In genomic region chr20:36045373-36045714, GRCh38 we compare ENCODE assay signal across 14 cellular contexts.
"Had no signal": no experiment of that assay in that cellular context is flagged by ENCODE, and none has a peak within 500 bp of the region (broad histone marks: within the 10 kb centered on the region; RNA-seq: fewer than 3 reads in every experiment).

No MANE protein-coding gene starts in this region.

- H3K27ac ChIP-seq: adrenal gland, epithelial cell of prostate had no signal

- H3K36me3 ChIP-seq: adrenal gland had no signal

- H3K27ac Mint-ChIP-seq: activated CD4-positive, alpha-beta T cell treated with anti-CD3 and anti-CD28 coated beads, Interleukin-2, amount 10 ng/mL, durations not matched to agents 24 days and 14 days; activated T-helper 1 cell treated with anti-CD3 and anti-CD28 coated beads, Interleukin-12 subunit alpha, Interleukin-12 subunit beta, Interleukin-2, Interleukin-4 antibody, amounts not matched to agents 30 ng/mL and 10 ng/mL and 1 ng/mL, durations not matched to agents 14 hours and 24 hours and 36 hours had no signal

- ATAC-seq: naive thymus-derived CD4-positive, alpha-beta T cell had no signal

- H3K27me3 Mint-ChIP-seq: activated CD4-positive, alpha-beta T cell treated with anti-CD3 and anti-CD28 coated beads, Interleukin-2, amount 10 ng/mL, durations not matched to agents 24 days and 14 days; naive thymus-derived CD4-positive, alpha-beta T cell had no signal

- H3K4me3 Mint-ChIP-seq: activated CD4-positive, alpha-beta T cell treated with anti-CD3 and anti-CD28 coated beads, Interleukin-2, amount 10 ng/mL, durations not matched to agents 24 days and 14 days; activated T-helper 1 cell treated with anti-CD3 and anti-CD28 coated beads, Interleukin-12 subunit alpha, Interleukin-12 subunit beta, Interleukin-2, Interleukin-4 antibody, amounts not matched to agents 30 ng/mL and 10 ng/mL and 1 ng/mL, durations not matched to agents 14 hours and 24 hours and 36 hours; naive thymus-derived CD4-positive, alpha-beta T cell had no signal

- H3K9me3 Mint-ChIP-seq: activated CD4-positive, alpha-beta T cell treated with anti-CD3 and anti-CD28 coated beads, Interleukin-2, amount 10 ng/mL, durations not matched to agents 24 days and 14 days; activated T-helper 1 cell treated with anti-CD3 and anti-CD28 coated beads, Interleukin-12 subunit alpha, Interleukin-12 subunit beta, Interleukin-2, Interleukin-4 antibody, amounts not matched to agents 30 ng/mL and 10 ng/mL and 1 ng/mL, durations not matched to agents 14 hours and 24 hours and 36 hours; naive thymus-derived CD4-positive, alpha-beta T cell had no signal

- H3K27me3 ChIP-seq: adrenal gland had no signal

- DNase-seq: activated CD4-positive, alpha-beta T cell treated with anti-CD3 and anti-CD28 coated beads, Interleukin-2, amount 10 ng/mL, durations not matched to agents 24 days and 14 days; activated naive CD4-positive, alpha-beta T cell; adrenal gland; central memory CD4-positive, alpha-beta T cell; effector memory CD4-positive, alpha-beta T cell; hippocampal formation; naive thymus-derived CD4-positive, alpha-beta T cell; stimulated activated CD4-positive, alpha-beta T cell treated with anti-CD3 and anti-CD28 coated beads, Interleukin-12 subunit alpha, Interleukin-12 subunit beta, amount 100 ng/mL, for 4 hours; stimulated activated naive CD4-positive, alpha-beta T cell treated with Interleukin-2 at 50 U/mL for 16 hours; T-helper 9 cell; trophoblast cell had no signal

- H3K4me3 ChIP-seq: lung had no signal

- H3K9me3 ChIP-seq: adrenal gland had no signal
